8 cellular contexts compared by ENCODE assay signal in the genomic region with DNA sequence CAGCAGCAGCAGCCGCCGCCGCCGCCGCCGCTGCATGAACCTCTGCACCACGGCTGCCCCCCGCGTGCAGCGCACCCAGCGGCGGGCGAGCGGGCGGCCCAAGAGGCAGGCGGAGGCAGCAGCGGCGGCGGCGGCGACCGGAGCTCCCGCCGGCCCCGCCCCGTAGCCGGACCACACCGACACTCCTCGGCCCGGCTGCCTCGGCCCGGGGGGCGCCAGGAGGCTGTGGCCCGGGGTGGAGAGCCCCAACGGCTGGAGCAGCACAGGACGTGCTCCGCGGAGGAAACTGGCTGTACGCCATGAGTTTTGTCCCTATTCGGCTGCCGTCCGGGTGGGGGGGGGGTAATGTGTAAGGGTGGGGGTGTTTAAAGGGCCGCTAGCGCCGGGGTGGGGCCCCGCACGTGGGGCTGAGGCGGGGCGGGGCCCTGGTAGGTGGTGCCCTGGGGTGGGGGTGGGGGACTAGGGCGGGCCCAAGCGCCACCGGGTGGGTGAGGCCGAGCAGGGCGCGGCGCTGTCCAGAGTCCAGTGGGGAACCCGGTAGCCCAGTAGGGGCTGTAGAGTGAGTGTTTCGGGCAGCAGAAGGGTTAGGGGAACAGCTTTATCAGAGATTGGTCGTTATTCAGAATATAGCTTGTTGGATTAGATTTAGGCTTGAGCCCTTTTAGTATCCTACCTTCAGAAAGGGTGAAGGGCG. TPM values are rescaled to one million over a fixed set of nuclear protein-coding genes. Genes with fewer than 3 reads are reported as not detected.
DNase-seq lines count a peak whose midpoint lies in the region; ATAC-seq, FAIRE-seq and TF ChIP-seq lines count a peak whose summit lies in the region.

A gene with protein sequence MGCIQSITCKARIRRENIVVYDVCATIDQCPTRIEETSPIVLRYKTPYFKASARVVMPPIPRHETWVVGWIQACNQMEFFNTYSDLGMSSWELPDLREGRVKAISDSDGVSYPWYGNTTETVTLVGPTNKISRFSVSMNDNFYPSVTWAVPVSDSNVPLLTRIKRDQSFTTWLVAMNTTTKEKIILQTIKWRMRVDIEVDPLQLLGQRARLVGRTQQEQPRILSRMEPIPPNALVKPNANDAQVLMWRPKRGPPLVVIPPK (minus strand): TSS at position 301 of the 694 bp plus-strand sequence. CDS start 753 bp downstream, outside the sequence.

- H3K9ac ChIP-seq in astrocyte (ENCODE audit: low read length), result no peak within 1 kb of the TSS

- H3K9me3 Mint-ChIP-seq in astrocyte (ENCODE audit: unreplicated experiment), result no peaks in the 10 kb centered on the region

- no peaks in the 10 kb centered on the region for H3K9me3 ChIP-seq in MG63
- no peaks in the 10 kb centered on the region for H3K9me3 ChIP-seq in T-helper 17 cell (ENCODE audit: control insufficient read depth, low read length, poor library complexity, severe bottlenecking)
- H3K9me3 ChIP-seq in astrocyte (ENCODE audit: insufficient read depth, low read depth, low read length), result no peaks in the 10 kb centered on the region

- ATAC-seq in GM21825 (IDR thresholded peaks at IDR 0.05; ENCODE audit: unreplicated experiment) (peak; percentile 38), T-helper 17 cell (peak; percentile 73), HG03469 (IDR thresholded peaks at IDR 0.05; ENCODE audit: unreplicated experiment) (no peak)

- no peak for TF ChIP-seq CTCF in astrocyte (IDR thresholded peaks at IDR 0.05; ENCODE audit: insufficient read depth, low read depth, low read length)

- H3K79me2 ChIP-seq in astrocyte (ENCODE audit: insufficient read depth, low read length), result no peaks in the 10 kb centered on the region

- peak; percentile 47 for DNase-seq in EL
- peak; percentile 68 for DNase-seq in MG63
- DNase-seq in T-helper 17 cell, result peak; percentile 14 to 15 (median 15)
- peak; percentile 55 for DNase-seq in astrocyte (ENCODE audit: low read depth)
- peak; percentile 36 for DNase-seq in hepatic stellate cell (ENCODE audit: low spot score)
- peak; percentile 26 for DNase-seq in renal cortical epithelial cell (ENCODE audit: low read depth)

- no peaks in the 10 kb centered on the region for H4K20me1 ChIP-seq in astrocyte (ENCODE audit: insufficient read depth, low read length)

- H3K27ac ChIP-seq in astrocyte (ENCODE audit: low read depth, low read length), result no peak within 1 kb of the TSS

- H3K4me3 Mint-ChIP-seq in T-helper 17 cell (peak within 1 kb of the TSS; percentile 87), astrocyte (ENCODE audit: unreplicated experiment) (peak within 1 kb of the TSS; percentile 85)

- no peaks in the 10 kb centered on the region for H3K36me3 Mint-ChIP-seq in T-helper 17 cell (ENCODE audit: low read depth)
- H3K36me3 Mint-ChIP-seq in astrocyte (ENCODE audit: low read depth, unreplicated experiment), result no peaks in the 10 kb centered on the region

- H3K4me2 ChIP-seq in astrocyte (ENCODE audit: low read length), result peak within 1 kb of the TSS; percentile 81

- H3K27ac Mint-ChIP-seq in T-helper 17 cell (no peak within 1 kb of the TSS), astrocyte (ENCODE audit: unreplicated experiment) (no peak within 1 kb of the TSS)

- H3K4me3 ChIP-seq in MG63, result peak within 1 kb of the TSS; percentile 51
- peak within 1 kb of the TSS; percentile 58 for H3K4me3 ChIP-seq in astrocyte (ENCODE audit: insufficient read depth, low read depth, low read length)

- H3K36me3 ChIP-seq in MG63, result no peaks in the 10 kb centered on the region
- H3K36me3 ChIP-seq in astrocyte (ENCODE audit: insufficient read depth, low read length), result no peaks in the 10 kb centered on the region

- H3K27me3 Mint-ChIP-seq in T-helper 17 cell, result peaks cover 66% of the 10 kb centered on the region
- peaks cover 49% of the 10 kb centered on the region for H3K27me3 Mint-ChIP-seq in astrocyte (ENCODE audit: low read depth, unreplicated experiment)

- H3K4me1 ChIP-seq in astrocyte (ENCODE audit: insufficient read depth, low read length), result peaks cover 3% of the 10 kb centered on the region

- H3K27me3 ChIP-seq in MG63 (peaks cover 39% of the 10 kb centered on the region), astrocyte (ENCODE audit: insufficient read depth, low read length) (peaks cover 30% of the 10 kb centered on the region)

- peak within 1 kb of the TSS; percentile 63 for H2AFZ ChIP-seq in astrocyte (ENCODE audit: low read depth, low read length)

- H3K4me1 Mint-ChIP-seq in T-helper 17 cell (peaks cover 4% of the 10 kb centered on the region), astrocyte (ENCODE audit: low read depth, unreplicated experiment) (peaks cover 5% of the 10 kb centered on the region)

- FAIRE-seq in astrocyte (lab: Jason Lieb, UNC), result no peak

RNA-seq across cellular contexts. Expression of the gene that starts here (rescaled TPM):
- total RNA-seq in MG63 (2014; rRNA removed; shearing (Covaris generic); ENCODE audit: low replicate concordance), result 0.30 TPM in 1 of 2 replicates, not detected in the other
- total RNA-seq in T-helper 17 cell (under 1 TPM; 0.15 to 0.31 TPM), astrocyte (0.20 and 0.67 TPM in 2 replicates), renal cortical epithelial cell (0.25 TPM in 1 of 2 replicates, not detected in the other)

Comparison
In these comparisons a context has a peak if more than half of its experiments do, and no peak if none do; other contexts are left out.
1. Peak in DNase-seq and H3K4me3 ChIP-seq in MG63; RNA of the gene not detected or under 1 TPM.
2. Peak in DNase-seq and ATAC-seq in T-helper 17 cell; RNA of the gene not detected or under 1 TPM.
3. Peak in DNase-seq, H3K4me3 ChIP-seq and H3K4me2 ChIP-seq in astrocyte; RNA of the gene not detected or under 1 TPM.
4. Peak in DNase-seq in renal cortical epithelial cell; RNA of the gene not detected or under 1 TPM.
5. DNase-seq: peak in every context shown above with its lines; median percentile 68 in MG63; 55 in astrocyte; 47 in EL; 36 in hepatic stellate cell; 26 in renal cortical epithelial cell; 15 in T-helper 17 cell.